Comparison of ENCODE assay signal across 8 cellular contexts in genomic region chr11:18853086-18853720, GRCh38.
DNase-seq lines count a peak whose midpoint lies in the region; ATAC-seq and TF ChIP-seq lines count a peak whose summit lies in the region.

No MANE protein-coding gene starts in this region.

- H3K4me1 Mint-ChIP-seq in activated CD4-positive, alpha-beta T cell treated with anti-CD3 and anti-CD28 coated beads, Interleukin-2, amount 10 ng/mL, durations not matched to agents 7 days and 5 days = no peaks in the 10 kb centered on the region
- no peaks in the 10 kb centered on the region for H3K4me1 Mint-ChIP-seq in immature natural killer cell

- no peaks in the 10 kb centered on the region for H3K36me3 Mint-ChIP-seq in activated CD4-positive, alpha-beta T cell treated with anti-CD3 and anti-CD28 coated beads, Interleukin-2, amount 10 ng/mL, durations not matched to agents 7 days and 5 days (ENCODE audit: low read depth)
- no peaks in the 10 kb centered on the region for H3K36me3 Mint-ChIP-seq in immature natural killer cell

- ATAC-seq in GM19372 (IDR thresholded peaks at IDR 0.05; ENCODE audit: low read depth, unreplicated experiment) (peak; percentile 71), SK-N-SH treated with all-trans-retinoic acid at 6 μM for 48 hours (peak; percentile 77)

- DNase-seq in DMS 273 treated with DMSO at 0.1 percent for 48 hours (lab: John Stamatoyannopoulos, UW) (peak; percentile 1), HL-60 (ENCODE audit: low read depth in 1 of 2, low spot score in 1 of 2) (no peak), kidney tubule cell (ENCODE audit: low spot score) (peak; percentile 69), HCEC 1CT (no peak), immature natural killer cell (no peak)
- no peak for DNase-seq in activated CD4-positive, alpha-beta T cell treated with anti-CD3 and anti-CD28 coated beads, Interleukin-2, amount 10 ng/mL, durations not matched to agents 7 days and 5 days

- H3K9me3 Mint-ChIP-seq in activated CD4-positive, alpha-beta T cell treated with anti-CD3 and anti-CD28 coated beads, Interleukin-2, amount 10 ng/mL, durations not matched to agents 7 days and 5 days = no peaks in the 10 kb centered on the region
- H3K9me3 Mint-ChIP-seq in immature natural killer cell = peaks cover 4 to 16% (median 10%) of the 10 kb centered on the region in 6 donors

- H3K4me3 Mint-ChIP-seq in activated CD4-positive, alpha-beta T cell treated with anti-CD3 and anti-CD28 coated beads, Interleukin-2, amount 10 ng/mL, durations not matched to agents 7 days and 5 days = no peak overlapping the region
- no peak overlapping the region for H3K4me3 Mint-ChIP-seq in immature natural killer cell

- peaks cover 2% of the 10 kb centered on the region for H3K27me3 ChIP-seq in HL-60 (ENCODE audit: insufficient read depth, poor library complexity, severe bottlenecking)

- H3K27ac ChIP-seq in HL-60 (replicated peaks) = no peak overlapping the region

- H3K27ac Mint-ChIP-seq in activated CD4-positive, alpha-beta T cell treated with anti-CD3 and anti-CD28 coated beads, Interleukin-2, amount 10 ng/mL, durations not matched to agents 7 days and 5 days = no peak overlapping the region
- no peak overlapping the region for H3K27ac Mint-ChIP-seq in immature natural killer cell

- H3K27me3 Mint-ChIP-seq in activated CD4-positive, alpha-beta T cell treated with anti-CD3 and anti-CD28 coated beads, Interleukin-2, amount 10 ng/mL, durations not matched to agents 7 days and 5 days = peaks cover 21% of the 10 kb centered on the region
- peaks cover 5 to 22% (median 6%) of the 10 kb centered on the region in 3 donors for H3K27me3 Mint-ChIP-seq in immature natural killer cell (ENCODE audit: low read depth in 3 of 3)

- POLR2A ChIA-PET in activated CD4-positive, alpha-beta T cell treated with anti-CD3 and anti-CD28 coated beads, Interleukin-2, amount 10 ng/mL, durations not matched to agents 7 days and 5 days (lab: Charles Lee) = no interaction called here

- no peak overlapping the region for H3K4me3 ChIP-seq in HL-60 (replicated peaks; ENCODE audit: insufficient read depth, low read length)

- CTCF ChIA-PET in activated CD4-positive, alpha-beta T cell treated with anti-CD3 and anti-CD28 coated beads, Interleukin-2, amount 10 ng/mL, durations not matched to agents 7 days and 5 days (lab: Charles Lee) = no interaction called here

- peak; percentile 25 for TF ChIP-seq CTCF in HL-60 (IDR thresholded peaks at IDR 0.05; ENCODE audit: insufficient read depth, low read length)

TF ChIP-seq in SK-N-SH treated with all-trans-retinoic acid at 6 μM for 48 hours, 23 proteins besides CTCF, POLR2A, EP300 and RAD21:
- TF ChIP-seq ISL1 (CRISPR knock-in tag; IDR thresholded peaks at IDR 0.05) (no peak), ZNF565 (CRISPR knock-in tag; conservative IDR thresholded peaks at IDR 0.05; ENCODE audit: low read depth) (no peak), ZC3H10 (CRISPR knock-in tag; IDR thresholded peaks at IDR 0.05) (no peak), CSRNP3 (CRISPR knock-in tag; IDR thresholded peaks at IDR 0.05) (no peak), ZNF8 (CRISPR knock-in tag; IDR thresholded peaks at IDR 0.05) (no peak), POU6F1 (CRISPR knock-in tag; IDR thresholded peaks at IDR 0.05; ENCODE audit: borderline replicate concordance, low read depth) (no peak), PPARA (CRISPR knock-in tag; IDR thresholded peaks at IDR 0.05; ENCODE audit: borderline replicate concordance) (no peak), PATZ1 (CRISPR knock-in tag; IDR thresholded peaks at IDR 0.05; ENCODE audit: borderline replicate concordance) (no peak), ARNTL (CRISPR knock-in tag; IDR thresholded peaks at IDR 0.05; ENCODE audit: borderline replicate concordance, low read depth) (no peak), BACH2 (CRISPR knock-in tag; IDR thresholded peaks at IDR 0.05; ENCODE audit: borderline replicate concordance) (no peak), SNAI2 (CRISPR knock-in tag; IDR thresholded peaks at IDR 0.05) (no peak), CSDC2 (CRISPR knock-in tag; IDR thresholded peaks at IDR 0.05) (no peak), TOX (CRISPR knock-in tag; IDR thresholded peaks at IDR 0.05; ENCODE audit: borderline replicate concordance) (no peak), TSHZ2 (CRISPR knock-in tag; IDR thresholded peaks at IDR 0.05) (no peak), TCF4 (CRISPR knock-in tag; IDR thresholded peaks at IDR 0.05; ENCODE audit: borderline replicate concordance) (no peak), OSR1 (CRISPR knock-in tag; IDR thresholded peaks at IDR 0.05) (no peak), ZFP3 (CRISPR knock-in tag; IDR thresholded peaks at IDR 0.05) (no peak), RARB (CRISPR knock-in tag; IDR thresholded peaks at IDR 0.05) (no peak), GLIS3 (CRISPR knock-in tag; IDR thresholded peaks at IDR 0.05) (no peak), ESRRG (CRISPR knock-in tag; IDR thresholded peaks at IDR 0.05) (no peak)
TF ChIP-seq in SK-N-SH treated with all-trans-retinoic acid at 6 μM for 48 hours: peak in this region for 0.

Comparison
In these comparisons a context has a peak if more than half of its experiments do, and no peak if none do; other contexts are left out.
1. DNase-seq: peak in DMS 273 treated with DMSO at 0.1 percent for 48 hours (single experiment) and kidney tubule cell (single experiment); none in HL-60 (0 of 2), HCEC 1CT (single experiment), activated CD4-positive, alpha-beta T cell treated with anti-CD3 and anti-CD28 coated beads, Interleukin-2, amount 10 ng/mL, durations not matched to agents 7 days and 5 days (single experiment) and immature natural killer cell (0 of 3).